In genomic region chr5:141039061-141039460, GRCh38 we compare ENCODE assay signal across 17 cellular contexts. TPM values are rescaled to one million over a fixed set of nuclear protein-coding genes. Genes with fewer than 3 reads are reported as not detected.
"Had no signal": no experiment of that assay in that cellular context is flagged by ENCODE, and none has a peak within 500 bp of the region (broad histone marks: within the 10 kb centered on the region; RNA-seq: fewer than 3 reads in every experiment).

No MANE protein-coding gene starts in this region.

- H3K4me3 ChIP-seq: esophagus squamous epithelium, mucosa of descending colon had no signal

- H3K4me1 Mint-ChIP-seq: activated CD4-positive, alpha-beta T cell treated with anti-CD3 and anti-CD28 coated beads for 36 hours; naive B cell had no signal

- H3K27ac ChIP-seq: cardiac muscle cell, esophagus squamous epithelium, neutrophil had no signal

- H3K4me3 Mint-ChIP-seq: activated CD4-positive, alpha-beta T cell treated with anti-CD3 and anti-CD28 coated beads for 36 hours; activated naive CD8-positive, alpha-beta T cell; naive B cell had no signal

- H3K27ac Mint-ChIP-seq: activated CD4-positive, alpha-beta T cell treated with anti-CD3 and anti-CD28 coated beads for 36 hours; activated naive CD8-positive, alpha-beta T cell; naive B cell had no signal

- ATAC-seq: activated CD4-positive, alpha-beta T cell treated with anti-CD3 and anti-CD28 coated beads for 36 hours; mucosa of descending colon; pancreas had no signal

- H3K36me3 Mint-ChIP-seq: activated naive CD8-positive, alpha-beta T cell; naive B cell had no signal

- H3K9me3 ChIP-seq: esophagus squamous epithelium, pancreas had no signal

- H3K36me3 ChIP-seq: cardiac muscle cell, esophagus squamous epithelium, neutrophil, pancreas had no signal

- H3K27me3 ChIP-seq: cardiac muscle cell, esophagus squamous epithelium had no signal

- H3K4me1 ChIP-seq: pancreas had no signal

- DNase-seq: activated CD4-positive, alpha-beta T cell treated with anti-CD3 and anti-CD28 coated beads for 36 hours; activated CD4-positive, alpha-beta T cell treated with anti-CD3 and anti-CD28 coated beads, Interleukin-2, amount 50 U/mL, for 48 hours; amniotic stem cell; dermis blood vessel endothelial cell; effector memory CD4-positive, alpha-beta T cell; esophagus squamous epithelium; left cardiac atrium; mesenchymal stem cell; mucosa of descending colon; naive B cell; stimulated activated CD8-positive, alpha-beta memory T cell treated with anti-CD3 and anti-CD28 coated beads, Interleukin-4, amount 100 ng/mL, for 48 hours; stimulated activated naive CD4-positive, alpha-beta T cell had no signal

RNA-seq across cellular contexts. Expression of gene PCDHB1, which starts 12.1 kb away (rescaled TPM):
- total RNA-seq: activated CD4-positive, alpha-beta T cell treated with anti-CD3 and anti-CD28 coated beads for 36 hours; dermis blood vessel endothelial cell; esophagus squamous epithelium; left cardiac atrium; lower leg skin had no signal
- polyA plus RNA-seq: cardiac muscle cell had no signal

RNA-seq across cellular contexts. Expression of gene PCDHB2, which starts 55.4 kb away (rescaled TPM):
- total RNA-seq: activated CD4-positive, alpha-beta T cell treated with anti-CD3 and anti-CD28 coated beads for 36 hours had no signal
